In the genomic region with DNA sequence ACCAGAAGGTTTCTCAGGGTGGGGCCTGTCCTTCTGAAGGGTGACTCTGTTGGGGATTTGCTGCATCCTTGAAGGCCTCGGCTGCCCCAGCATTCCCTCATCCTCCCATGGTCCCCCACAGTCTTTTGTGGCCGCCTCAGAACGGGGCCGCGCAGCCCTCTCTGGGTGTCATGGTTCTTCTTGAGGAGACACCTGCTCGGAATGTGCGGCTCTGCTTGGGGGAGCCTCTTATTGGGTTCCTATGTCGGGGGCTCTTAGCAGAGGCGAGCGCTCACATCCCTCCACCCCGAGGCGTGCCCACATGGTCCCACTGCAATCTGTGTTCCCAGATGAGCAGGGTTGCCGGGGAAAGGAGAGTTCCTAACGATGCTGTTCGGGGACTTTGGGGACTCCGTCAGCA, we compare ENCODE assay signal across 17 cellular contexts.
DNase-seq lines count a peak whose midpoint lies in the region; ATAC-seq and TF ChIP-seq lines count a peak whose summit lies in the region.
"Had no signal": no experiment of that assay in that cellular context is flagged by ENCODE, and none has a peak within 500 bp of the region (broad histone marks: within the 10 kb centered on the region; RNA-seq: fewer than 3 reads in every experiment).

No MANE protein-coding gene starts in this region.

- no peak overlapping the region for H2BK120ac ChIP-seq in neuronal stem cell (ENCODE audit: low read depth, low read length)

- no peak overlapping the region for H3K18ac ChIP-seq in neuronal stem cell (ENCODE audit: low read length)

- H3K4me1 ChIP-seq in neuronal stem cell (ENCODE audit: control insufficient read depth in 2 of 2, insufficient read depth in 1 of 2, low read depth in 1 of 2, low read length in 2 of 2) (peaks cover 0 to 1% of the 10 kb centered on the region in 2 donors), smooth muscle cell (ENCODE audit: low read depth) (no peaks in the 10 kb centered on the region), PC-3 (ENCODE audit: insufficient read depth, low read length) (no peaks in the 10 kb centered on the region)
- H3K4me1 ChIP-seq: A549 had no signal

- H3F3A ChIP-seq in smooth muscle cell (ENCODE audit: low read depth) (no peaks in the 10 kb centered on the region), PC-3 (ENCODE audit: low read length, unreplicated experiment) (no peaks in the 10 kb centered on the region)

- no peak overlapping the region for H3K14ac ChIP-seq in neuronal stem cell (ENCODE audit: low read length)

- no peak overlapping the region for H2BK15ac ChIP-seq in neuronal stem cell (ENCODE audit: low read length)

- WGBS in neuronal stem cell (ENCODE audit: extremely low coverage in 2 of 2, insufficient read length in 2 of 2, insufficient replicate concordance in 1 of 2), 2 donors: no CpG with 5 or more reads among the region's 16 CpGs
- WGBS in smooth muscle cell (ENCODE audit: low lambda C conversion rate): 97% methylated on average over 16 of the region's 16 CpGs

- intact Hi-C loops in PC-3 (cut with micrococcal nuclease): no loop called here

- no peak for TF ChIP-seq CTCF in smooth muscle cell (IDR thresholded peaks at IDR 0.05; ENCODE audit: borderline replicate concordance, insufficient read depth, poor library complexity, severe bottlenecking)
- TF ChIP-seq CTCF in PC-3 (conservative IDR thresholded peaks at IDR 0.05; ENCODE audit: low read depth, low read length): no peak

- H3K27me3 ChIP-seq in neuronal stem cell (ENCODE audit: control insufficient read depth in 3 of 3, insufficient read depth in 3 of 3, low read depth in 1 of 3, low read length in 3 of 3): peaks cover 0 to 3% (median 0%) of the 10 kb centered on the region in 3 experiments
- peaks cover 4% of the 10 kb centered on the region for H3K27me3 ChIP-seq in smooth muscle cell (ENCODE audit: low read depth)
- H3K27me3 ChIP-seq in PC-3 (ENCODE audit: low read length): no peaks in the 10 kb centered on the region

- no peak overlapping the region for H2BK12ac ChIP-seq in neuronal stem cell (ENCODE audit: low read length)

- POLR2A ChIA-PET in PC-3 (lab: Charles Lee; ENCODE audit: unreplicated experiment): no interaction called here

- H2AK5ac ChIP-seq in neuronal stem cell (ENCODE audit: low read depth, low read length): peak overlapping the region; percentile 32

- H3K4ac ChIP-seq in neuronal stem cell (ENCODE audit: low read length): no peak overlapping the region

- no peaks in the 10 kb centered on the region for H3K9me2 ChIP-seq in PC-3 (replicated peaks; ENCODE audit: low read length)

- no peaks in the 10 kb centered on the region for H4K20me1 ChIP-seq in smooth muscle cell (ENCODE audit: low read depth)
- no peaks in the 10 kb centered on the region for H4K20me1 ChIP-seq in PC-3 (ENCODE audit: low read length)

- no peaks in the 10 kb centered on the region for H3K79me1 ChIP-seq in neuronal stem cell (ENCODE audit: low read depth, low read length)

- peak overlapping the region; percentile 10 for H2BK5ac ChIP-seq in neuronal stem cell (ENCODE audit: low read length)

- no peak overlapping the region for H3K4me2 ChIP-seq in neuronal stem cell (ENCODE audit: insufficient read depth, low read length, poor library complexity, severe bottlenecking)
- no peak overlapping the region for H3K4me2 ChIP-seq in smooth muscle cell
- no peak overlapping the region for H3K4me2 ChIP-seq in PC-3 (ENCODE audit: low read length)
- H3K4me2 ChIP-seq: A549 had no signal

- CTCF ChIA-PET in PC-3 (lab: Charles Lee): no interaction called here

- H3K27ac ChIP-seq in neuronal stem cell (replicated peaks; ENCODE audit: low read length): no peak overlapping the region
- no peak overlapping the region for H3K27ac ChIP-seq in smooth muscle cell (ENCODE audit: low read depth)
- no peak overlapping the region for H3K27ac ChIP-seq in PC-3 (ENCODE audit: low read length)
- H3K27ac ChIP-seq: A549, C4-2B, GM23248, HL-60 had no signal

- H3K23ac ChIP-seq in neuronal stem cell (ENCODE audit: low read depth, low read length, poor library complexity): no peak overlapping the region

- ATAC-seq in PC-3: no peak
- ATAC-seq: A549 had no signal

- H3K9ac ChIP-seq in neuronal stem cell (ENCODE audit: low read depth, low read length, poor library complexity) (no peak overlapping the region), smooth muscle cell (ENCODE audit: low read depth) (no peak overlapping the region), PC-3 (ENCODE audit: low read length) (no peak overlapping the region)
- H3K9ac ChIP-seq: GM23248 had no signal

- H3K36me3 ChIP-seq in neuronal stem cell (replicated peaks in 1 of 2; ENCODE audit: control insufficient read depth in 2 of 2, insufficient read depth in 2 of 2, low read length in 2 of 2) (no peaks in the 10 kb centered on the region), smooth muscle cell (ENCODE audit: low read depth) (no peaks in the 10 kb centered on the region), PC-3 (ENCODE audit: low read depth, low read length) (no peaks in the 10 kb centered on the region)

- H4K8ac ChIP-seq in neuronal stem cell (ENCODE audit: low read depth, low read length): no peak overlapping the region

- H3K79me2 ChIP-seq in smooth muscle cell (ENCODE audit: low read depth): no peaks in the 10 kb centered on the region
- no peaks in the 10 kb centered on the region for H3K79me2 ChIP-seq in PC-3 (ENCODE audit: low read length)

- no peak overlapping the region for H2AFZ ChIP-seq in neuronal stem cell (ENCODE audit: low read length)
- H2AFZ ChIP-seq in smooth muscle cell (ENCODE audit: low read depth): no peak overlapping the region
- no peak overlapping the region for H2AFZ ChIP-seq in PC-3 (ENCODE audit: low read length)
- H2AFZ ChIP-seq: GM23248 had no signal

- BruUV-seq in PC-3 (replicated peaks; lab: Mats Ljungman, UMichigan): no TSS peak

- H4K91ac ChIP-seq in neuronal stem cell (ENCODE audit: low read depth, low read length, poor library complexity): no peak overlapping the region

- H3K9me3 ChIP-seq in neuronal stem cell (replicated peaks in 1 of 2; ENCODE audit: control insufficient read depth in 2 of 2, insufficient read depth in 1 of 2, low read depth in 1 of 2, low read length in 2 of 2) (no peaks in the 10 kb centered on the region), smooth muscle cell (replicated peaks; ENCODE audit: low read depth) (no peaks in the 10 kb centered on the region), PC-3 (ENCODE audit: low read length) (no peaks in the 10 kb centered on the region)
- H3K9me3 ChIP-seq: A549 had no signal

- DNase-seq in NCI-H2171 (lab: John Stamatoyannopoulos, UW) (peak; percentile 23), NCI-H2171 treated with DMSO at 0.1 percent for 48 hours (lab: John Stamatoyannopoulos, UW) (peak; percentile 49), islet precursor cell (peak; percentile 24), neuronal stem cell (ENCODE audit: low spot score) (no peak), COLO668 (lab: John Stamatoyannopoulos, UW; ENCODE audit: unreplicated experiment) (no peak), smooth muscle cell (lab: John Stamatoyannopoulos, UW; ENCODE audit: unreplicated experiment) (no peak), PC-3 (no peak)
- DNase-seq: AML-193; CD4-positive, alpha-beta T cell; DMS153; DMS79; GDM1; GM23248; HCEC 1CT had no signal

- no peak overlapping the region for H3K4me3 ChIP-seq in neuronal stem cell (ENCODE audit: low read length in 2 of 2)
- no peak overlapping the region for H3K4me3 ChIP-seq in smooth muscle cell
- H3K4me3 ChIP-seq in PC-3 (ENCODE audit: low read length): no peak overlapping the region
- H3K4me3 ChIP-seq: A549, GM23248 had no signal

Comparison
In these comparisons a context has a peak if more than half of its experiments do, and no peak if none do; other contexts are left out.
1. DNase-seq: peak in NCI-H2171 (single experiment), NCI-H2171 treated with DMSO at 0.1 percent for 48 hours (single experiment) and islet precursor cell (single experiment); none in neuronal stem cell (single experiment), COLO668 (single experiment), smooth muscle cell (single experiment) and PC-3 (single experiment).